ENCODE assay signal across 12 cellular contexts in the genomic region with DNA sequence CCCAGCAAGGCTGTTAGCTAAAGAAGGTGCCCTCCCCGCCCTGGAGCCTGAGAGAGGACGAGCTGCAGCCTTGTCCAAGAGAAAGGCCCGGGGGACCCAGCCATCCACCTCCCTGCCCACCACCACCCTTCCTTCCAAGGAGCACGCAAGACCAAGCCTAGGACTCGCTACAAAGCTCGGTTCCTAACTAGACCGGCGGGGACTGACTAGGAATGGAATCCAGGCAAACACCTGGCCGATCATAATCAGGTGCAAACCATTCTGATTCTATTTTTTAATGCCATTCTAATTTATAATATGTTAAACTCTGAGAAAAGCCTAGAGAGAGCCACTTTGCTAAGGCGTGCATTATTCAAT. TPM values are rescaled to one million over a fixed set of nuclear protein-coding genes. Genes with fewer than 3 reads are reported as not detected.
DNase-seq lines count a peak whose midpoint lies in the region; TF ChIP-seq lines count a peak whose summit lies in the region.
"Had no signal": no experiment of that assay in that cellular context is flagged by ENCODE, and none has a peak within 500 bp of the region (broad histone marks: within the 10 kb centered on the region; RNA-seq: fewer than 3 reads in every experiment).

No MANE protein-coding gene starts in this region.

- H3K27ac ChIP-seq in HEK293 (ENCODE audit: extremely low read depth, low read depth, low read length) (no peak overlapping the region), cingulate gyrus (ENCODE audit: low read depth, low read length) (peak overlapping the region; percentile 23), iPS-20b (ENCODE audit: low read length) (no peak overlapping the region)

- H3K27me3 ChIP-seq in iPS-20b (ENCODE audit: insufficient read depth, low read length) = peaks cover 39% of the 10 kb centered on the region
- H3K27me3 ChIP-seq in skeletal muscle satellite cell (ENCODE audit: control insufficient read depth, insufficient read depth, low read length) = no peaks in the 10 kb centered on the region

- H3K9me3 ChIP-seq in HEK293 (ENCODE audit: control insufficient read depth, insufficient read depth, low read depth, low read length) (no peaks in the 10 kb centered on the region), iPS-20b (ENCODE audit: insufficient read depth, low read depth, low read length) (no peaks in the 10 kb centered on the region), skeletal muscle satellite cell (replicated peaks; ENCODE audit: low read length) (no peaks in the 10 kb centered on the region)

- in situ Hi-C loops in GM13977 (cut with MboI; ENCODE audit: low pct_unique_long_range_greater_than_20kb, low sequenced_read_pairs, unreplicated experiment) = no loop called here

- no peaks in the 10 kb centered on the region for H3K4me1 ChIP-seq in HEK293 (ENCODE audit: control insufficient read depth, insufficient read depth, low read length)
- H3K4me1 ChIP-seq in iPS-20b (ENCODE audit: insufficient read depth, low read length) = peaks cover 5% of the 10 kb centered on the region; the same call in 1 of the 2 replicates
- H3K4me1 ChIP-seq in skeletal muscle satellite cell (ENCODE audit: control insufficient read depth, insufficient read depth, low read length) = peaks cover 20% of the 10 kb centered on the region

- CTCF ChIA-PET in HEK293 (lab: Yijun Ruan, JAX) = interaction anchor here (0.6 to 2.7 kb wide), 7 partner anchors 10 to 52 kb away, joined by 3 to 17 read pairs (median 5); no protein-coding TSS in a partner anchor

- peak overlapping the region; percentile 33 for H3K4me3 ChIP-seq in HEK293 (ENCODE audit: low read depth, low read length)
- peak overlapping the region; percentile 78 for H3K4me3 ChIP-seq in iPS-20b (ENCODE audit: low read length)
- H3K4me3 ChIP-seq in skeletal muscle satellite cell (ENCODE audit: low read length) = peak overlapping the region; percentile 73

- POLR2A ChIA-PET in HEK293 (lab: Yijun Ruan, JAX) = interaction anchor here (1.3 to 3.0 kb wide), 3 partner anchors 9 to 21 kb away, joined by 6 to 20 read pairs (median 10); no protein-coding TSS in a partner anchor

- DNase-seq in MV-4-11 (lab: John Stamatoyannopoulos, UW) (no peak), GM19238 (ENCODE audit: insufficient read length, low spot score) (no peak), GM13977 (ENCODE audit: low spot score) (no peak), NCI-H1048 (lab: John Stamatoyannopoulos, UW) (no peak)
- DNase-seq: activated T-cell treated with anti-CD3 and anti-CD28 coated beads, Interleukin-2, amount 50 U/mL, for 24 hours; NCI-H187 treated with DMSO at 0.1 percent for 48 hours; stimulated activated CD4-positive, alpha-beta T cell treated with anti-CD3 and anti-CD28 coated beads, Interleukin-12 subunit alpha, Interleukin-12 subunit beta, amount 100 ng/mL, for 4 hours had no signal

- H3K36me3 ChIP-seq in HEK293 (ENCODE audit: control insufficient read depth in 2 of 2, insufficient read depth in 1 of 2, low read length in 2 of 2) (no peaks in the 10 kb centered on the region), iPS-20b (ENCODE audit: insufficient read depth, low read depth, low read length) (no peaks in the 10 kb centered on the region), skeletal muscle satellite cell (ENCODE audit: insufficient read depth, low read length) (no peaks in the 10 kb centered on the region)

- no peak for TF ChIP-seq CTCF in HEK293 (tag by site-specific recombination; IDR thresholded peaks at IDR 0.05)
- no peak for TF ChIP-seq CTCF in GM13977 (IDR thresholded peaks at IDR 0.05; ENCODE audit: extremely low read depth, insufficient read depth, missing control alignments)

- H3K4me2 ChIP-seq in skeletal muscle satellite cell (ENCODE audit: low read length) = peak overlapping the region; percentile 94

- peak overlapping the region; percentile 13; the same call in 1 of the 2 replicates for H3K9ac ChIP-seq in iPS-20b (ENCODE audit: low read depth, low read length)
- peak overlapping the region; percentile 87 for H3K9ac ChIP-seq in skeletal muscle satellite cell (ENCODE audit: low read depth, low read length)

TF ChIP-seq in HEK293, 187 proteins besides CTCF, POLR2A, EP300 and RAD21 (continues in another document):
- no peak for TF ChIP-seq SP2 (tag by site-specific recombination; IDR thresholded peaks at IDR 0.05)
- TF ChIP-seq, protein P1, sequence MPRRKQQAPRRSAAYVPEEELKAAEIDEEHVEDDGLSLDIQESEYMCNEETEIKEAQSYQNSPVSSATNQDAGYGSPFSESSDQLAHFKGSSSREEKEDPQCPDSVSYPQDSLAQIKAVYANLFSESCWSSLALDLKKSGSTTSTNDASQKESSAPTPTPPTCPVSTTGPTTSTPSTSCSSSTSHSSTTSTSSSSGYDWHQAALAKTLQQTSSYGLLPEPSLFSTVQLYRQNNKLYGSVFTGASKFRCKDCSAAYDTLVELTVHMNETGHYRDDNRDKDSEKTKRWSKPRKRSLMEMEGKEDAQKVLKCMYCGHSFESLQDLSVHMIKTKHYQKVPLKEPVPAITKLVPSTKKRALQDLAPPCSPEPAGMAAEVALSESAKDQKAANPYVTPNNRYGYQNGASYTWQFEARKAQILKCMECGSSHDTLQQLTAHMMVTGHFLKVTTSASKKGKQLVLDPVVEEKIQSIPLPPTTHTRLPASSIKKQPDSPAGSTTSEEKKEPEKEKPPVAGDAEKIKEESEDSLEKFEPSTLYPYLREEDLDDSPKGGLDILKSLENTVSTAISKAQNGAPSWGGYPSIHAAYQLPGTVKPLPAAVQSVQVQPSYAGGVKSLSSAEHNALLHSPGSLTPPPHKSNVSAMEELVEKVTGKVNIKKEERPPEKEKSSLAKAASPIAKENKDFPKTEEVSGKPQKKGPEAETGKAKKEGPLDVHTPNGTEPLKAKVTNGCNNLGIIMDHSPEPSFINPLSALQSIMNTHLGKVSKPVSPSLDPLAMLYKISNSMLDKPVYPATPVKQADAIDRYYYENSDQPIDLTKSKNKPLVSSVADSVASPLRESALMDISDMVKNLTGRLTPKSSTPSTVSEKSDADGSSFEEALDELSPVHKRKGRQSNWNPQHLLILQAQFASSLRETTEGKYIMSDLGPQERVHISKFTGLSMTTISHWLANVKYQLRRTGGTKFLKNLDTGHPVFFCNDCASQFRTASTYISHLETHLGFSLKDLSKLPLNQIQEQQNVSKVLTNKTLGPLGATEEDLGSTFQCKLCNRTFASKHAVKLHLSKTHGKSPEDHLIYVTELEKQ (tag by site-specific recombination; IDR thresholded peaks at IDR 0.05; ENCODE audit: borderline replicate concordance) = no peak
- TF ChIP-seq ZBTB1 (tag by site-specific recombination; IDR thresholded peaks at IDR 0.05) = no peak
- TF ChIP-seq, protein P2, sequence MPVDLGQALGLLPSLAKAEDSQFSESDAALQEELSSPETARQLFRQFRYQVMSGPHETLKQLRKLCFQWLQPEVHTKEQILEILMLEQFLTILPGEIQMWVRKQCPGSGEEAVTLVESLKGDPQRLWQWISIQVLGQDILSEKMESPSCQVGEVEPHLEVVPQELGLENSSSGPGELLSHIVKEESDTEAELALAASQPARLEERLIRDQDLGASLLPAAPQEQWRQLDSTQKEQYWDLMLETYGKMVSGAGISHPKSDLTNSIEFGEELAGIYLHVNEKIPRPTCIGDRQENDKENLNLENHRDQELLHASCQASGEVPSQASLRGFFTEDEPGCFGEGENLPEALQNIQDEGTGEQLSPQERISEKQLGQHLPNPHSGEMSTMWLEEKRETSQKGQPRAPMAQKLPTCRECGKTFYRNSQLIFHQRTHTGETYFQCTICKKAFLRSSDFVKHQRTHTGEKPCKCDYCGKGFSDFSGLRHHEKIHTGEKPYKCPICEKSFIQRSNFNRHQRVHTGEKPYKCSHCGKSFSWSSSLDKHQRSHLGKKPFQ (tag by site-specific recombination; IDR thresholded peaks at IDR 0.05) = no peak
- TF ChIP-seq ZNF248 (tag by site-specific recombination; IDR thresholded peaks at IDR 0.05) = no peak
- no peak for TF ChIP-seq ZNF660 (tag by site-specific recombination; IDR thresholded peaks at IDR 0.05)
- TF ChIP-seq, protein P3, sequence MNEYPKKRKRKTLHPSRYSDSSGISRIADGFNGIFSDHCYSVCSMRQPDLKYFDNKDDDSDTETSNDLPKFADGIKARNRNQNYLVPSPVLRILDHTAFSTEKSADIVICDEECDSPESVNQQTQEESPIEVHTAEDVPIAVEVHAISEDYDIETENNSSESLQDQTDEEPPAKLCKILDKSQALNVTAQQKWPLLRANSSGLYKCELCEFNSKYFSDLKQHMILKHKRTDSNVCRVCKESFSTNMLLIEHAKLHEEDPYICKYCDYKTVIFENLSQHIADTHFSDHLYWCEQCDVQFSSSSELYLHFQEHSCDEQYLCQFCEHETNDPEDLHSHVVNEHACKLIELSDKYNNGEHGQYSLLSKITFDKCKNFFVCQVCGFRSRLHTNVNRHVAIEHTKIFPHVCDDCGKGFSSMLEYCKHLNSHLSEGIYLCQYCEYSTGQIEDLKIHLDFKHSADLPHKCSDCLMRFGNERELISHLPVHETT (tag by site-specific recombination; IDR thresholded peaks at IDR 0.05) = no peak
- no peak for TF ChIP-seq ZNF623 (tag by site-specific recombination; IDR thresholded peaks at IDR 0.05)
- TF ChIP-seq BCL11B (tag by site-specific recombination; IDR thresholded peaks at IDR 0.05; ENCODE audit: low read depth) = no peak
- no peak for TF ChIP-seq ZNF621 (tag by site-specific recombination; IDR thresholded peaks at IDR 0.05)
- TF ChIP-seq GLIS2 (tag by site-specific recombination; IDR thresholded peaks at IDR 0.05) = no peak
- no peak for TF ChIP-seq ZNF677 (tag by site-specific recombination; IDR thresholded peaks at IDR 0.05)
- no peak for TF ChIP-seq ZNF600 (tag by site-specific recombination; IDR thresholded peaks at IDR 0.05)
- no peak for TF ChIP-seq ZNF324 (tag by site-specific recombination; IDR thresholded peaks at IDR 0.05)
- TF ChIP-seq ZNF658 (tag by site-specific recombination; IDR thresholded peaks at IDR 0.05) = no peak
- no peak for TF ChIP-seq ZXDB (tag by site-specific recombination; IDR thresholded peaks at IDR 0.05)
- no peak for TF ChIP-seq ZNF155 (tag by site-specific recombination; IDR thresholded peaks at IDR 0.05)

RNA-seq across cellular contexts. Expression of a gene that starts 19.7 kb away (rescaled TPM):
- total RNA-seq in skeletal muscle satellite cell (2012; rRNA removed) = 661 and 1,104 TPM in 2 replicates

RNA-seq across cellular contexts. Expression of a gene that starts 34.2 kb away (rescaled TPM):
- 0.25 TPM in 1 of 2 replicates, not detected in the other for total RNA-seq in skeletal muscle satellite cell (2012; rRNA removed)
- total RNA-seq: T-helper 1 cell treated with Interleukin-12 subunit alpha and Interleukin-12 subunit beta and Interleukin-4 antibody, amounts not matched to agents 30 ng/mL and 1 ng/mL, for 36 hours had no signal
